ENCODE assay signal across 25 cellular contexts in the genomic region with DNA sequence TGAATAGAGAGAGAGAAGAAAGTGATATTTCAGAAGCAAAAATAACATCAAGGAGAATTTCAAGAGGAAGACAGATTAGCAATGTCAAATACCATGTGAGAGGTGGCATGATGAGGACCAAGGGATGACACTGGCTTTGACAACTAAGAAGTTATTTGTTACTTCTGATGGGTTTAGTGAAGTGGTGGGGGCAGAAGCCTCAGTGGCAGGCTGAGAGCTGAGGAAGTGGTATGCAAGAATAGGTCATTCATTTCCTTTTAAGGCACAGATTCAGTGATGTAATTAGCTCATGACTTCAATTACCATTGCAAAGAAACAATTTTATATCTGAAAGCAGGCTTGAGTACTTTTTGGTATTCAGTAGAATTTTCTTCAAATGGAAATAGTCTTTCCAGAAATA. TPM values are rescaled to one million over a fixed set of nuclear protein-coding genes. Genes with fewer than 3 reads are reported as not detected.
A peak's percentile ranks its signal among the peaks of the same experiment; 100 is the strongest.
DNase-seq lines count a peak whose midpoint lies in the region; ATAC-seq, FAIRE-seq and TF ChIP-seq lines count a peak whose summit lies in the region.
"Had no signal": no experiment of that assay in that cellular context is flagged by ENCODE, and none has a peak within 500 bp of the region (broad histone marks: within the 10 kb centered on the region; RNA-seq: fewer than 3 reads in every experiment).

No MANE protein-coding gene starts in this region.

- no peak for TF ChIP-seq CTCF in esophagus squamous epithelium (IDR thresholded peaks at IDR 0.05)

- no peaks in the 10 kb centered on the region for H3K9me3 ChIP-seq in adipocyte (ENCODE audit: control insufficient read depth, low read length)
- no peaks in the 10 kb centered on the region for H3K9me3 ChIP-seq in naive thymus-derived CD4-positive, alpha-beta T cell (ENCODE audit: control insufficient read depth in 2 of 3, low read length in 3 of 3)
- no peaks in the 10 kb centered on the region for H3K9me3 ChIP-seq in esophagus squamous epithelium
- H3K9me3 ChIP-seq: gastroesophageal sphincter, Peyer's patch, prostate gland, SJSA1 had no signal

- POLR2A ChIA-PET in naive thymus-derived CD4-positive, alpha-beta T cell (lab: Charles Lee): interaction anchor here (0.7 kb wide), 1 partner anchor 67 kb away, joined by 4 read pairs; no protein-coding TSS in a partner anchor

- peaks cover 0 to 20% (median 10%) of the 10 kb centered on the region in 5 donors for H3K36me3 Mint-ChIP-seq in naive thymus-derived CD4-positive, alpha-beta T cell

- no peak overlapping the region for H3K27ac ChIP-seq in naive thymus-derived CD4-positive, alpha-beta T cell (ENCODE audit: low read depth, low read length)
- no peak overlapping the region for H3K27ac ChIP-seq in esophagus squamous epithelium
- H3K27ac ChIP-seq: 22Rv1, gastroesophageal sphincter, Peyer's patch, prostate gland, SJSA1, VCaP had no signal

- peaks cover 0 to 3% (median 0%) of the 10 kb centered on the region in 7 donors for H3K4me1 Mint-ChIP-seq in naive thymus-derived CD4-positive, alpha-beta T cell
- H3K4me1 Mint-ChIP-seq: mesothelial cell of epicardium had no signal

- peak; percentile 2 for DNase-seq in NK-92 treated with Interleukin-12 subunit alpha and Interleukin-12 subunit beta, amount 100 ng/mL, for 24 hours (lab: John Stamatoyannopoulos, UW)
- DNase-seq in NK-92 (lab: John Stamatoyannopoulos, UW; ENCODE audit: unreplicated experiment): no peak
- DNase-seq in GM12891 (ENCODE audit: insufficient read length, low spot score): no peak
- DNase-seq in adipocyte (ENCODE audit: low read depth): peak; percentile 4
- no peak for DNase-seq in naive thymus-derived CD4-positive, alpha-beta T cell
- DNase-seq in esophagus squamous epithelium (lab: John Stamatoyannopoulos, UW): no peak
- DNase-seq: erythroblast; Karpas-422; left colon; NCI-H1048; NCI-H2029; NCI-H226; Peyer's patch; stimulated activated CD4-positive, alpha-beta T cell treated with anti-CD3 and anti-CD28 coated beads, Interleukin-2, amount 100 ng/mL, for 24 hours had no signal

- H3K4me3 Mint-ChIP-seq in naive thymus-derived CD4-positive, alpha-beta T cell: no peak overlapping the region
- H3K4me3 Mint-ChIP-seq: mesothelial cell of epicardium; T-helper 1 cell treated with Interleukin-12 subunit alpha and Interleukin-12 subunit beta and Interleukin-4 antibody, amounts not matched to agents 30 μg/mL and 1 μg/mL, for 36 hours had no signal

- peaks cover 32% of the 10 kb centered on the region for H3K36me3 ChIP-seq in adipocyte (ENCODE audit: control insufficient read depth, insufficient read depth, low read length, severe bottlenecking)
- H3K36me3 ChIP-seq in naive thymus-derived CD4-positive, alpha-beta T cell (ENCODE audit: control insufficient read depth in 2 of 3, insufficient read depth in 3 of 3, low read length in 3 of 3): peaks cover 0 to 30% (median 0%) of the 10 kb centered on the region in 3 experiments
- H3K36me3 ChIP-seq in esophagus squamous epithelium: peaks cover 0 to 63% (median 3%) of the 10 kb centered on the region in 3 donors
- H3K36me3 ChIP-seq: prostate gland had no signal

- H3K9ac ChIP-seq in adipocyte (ENCODE audit: low read length): no peak overlapping the region

- peak; percentile 35 for FAIRE-seq in GM12891 (lab: Jason Lieb, UNC)
- FAIRE-seq: HTR-8/SVneo had no signal

- TF ChIP-seq POLR2A in GM12891 (IDR thresholded peaks at IDR 0.05; ENCODE audit: low read depth, low read length): no peak
- no peak for TF ChIP-seq POLR2A in esophagus squamous epithelium (IDR thresholded peaks at IDR 0.05)

- no peaks in the 10 kb centered on the region for H3K27me3 Mint-ChIP-seq in naive thymus-derived CD4-positive, alpha-beta T cell

- peak overlapping the region in 1 of 9 donors; percentile 21 for H3K27ac Mint-ChIP-seq in naive thymus-derived CD4-positive, alpha-beta T cell
- H3K27ac Mint-ChIP-seq: activated T-helper 2 cell treated with anti-CD3 and anti-CD28 coated beads, Interferon-gamma antibody, Interleukin-2, Interleukin-4, amounts not matched to agents 10 μg/mL and 5 μg/mL and 100 μg/mL, durations not matched to agents 14 hours and 24 hours and 36 hours; mesothelial cell of epicardium; T-helper 1 cell treated with Interleukin-12 subunit alpha and Interleukin-12 subunit beta and Interleukin-4 antibody, amounts not matched to agents 30 μg/mL and 1 μg/mL, for 36 hours had no signal

- H3K9me3 Mint-ChIP-seq in naive thymus-derived CD4-positive, alpha-beta T cell: no peaks in the 10 kb centered on the region
- H3K9me3 Mint-ChIP-seq: activated T-helper 2 cell treated with anti-CD3 and anti-CD28 coated beads, Interferon-gamma antibody, Interleukin-2, Interleukin-4, amounts not matched to agents 10 μg/mL and 5 μg/mL and 100 μg/mL, durations not matched to agents 14 hours and 24 hours and 36 hours; mesothelial cell of epicardium; T-helper 1 cell treated with Interleukin-12 subunit alpha and Interleukin-12 subunit beta and Interleukin-4 antibody, amounts not matched to agents 30 μg/mL and 1 μg/mL, for 36 hours had no signal

- no peaks in the 10 kb centered on the region for H3K4me1 ChIP-seq in adipocyte (ENCODE audit: control insufficient read depth, insufficient read depth, low read length)
- no peaks in the 10 kb centered on the region for H3K4me1 ChIP-seq in naive thymus-derived CD4-positive, alpha-beta T cell (ENCODE audit: control insufficient read depth in 2 of 2, insufficient read depth in 2 of 2, low read length in 2 of 2)
- no peaks in the 10 kb centered on the region for H3K4me1 ChIP-seq in esophagus squamous epithelium
- H3K4me1 ChIP-seq: gastroesophageal sphincter, Peyer's patch, prostate gland, SJSA1 had no signal

- H3K27me3 ChIP-seq in adipocyte (replicated peaks; ENCODE audit: control insufficient read depth, insufficient read depth, low read length) (no peaks in the 10 kb centered on the region), esophagus squamous epithelium (no peaks in the 10 kb centered on the region)
- H3K27me3 ChIP-seq in naive thymus-derived CD4-positive, alpha-beta T cell (ENCODE audit: control insufficient read depth in 2 of 2, insufficient read depth in 2 of 2, low read length in 2 of 2): no peaks in the 10 kb centered on the region
- H3K27me3 ChIP-seq: gastroesophageal sphincter, Peyer's patch, SJSA1 had no signal

- CTCF ChIA-PET in naive thymus-derived CD4-positive, alpha-beta T cell (lab: Charles Lee): interaction anchor here (1.5 kb wide), 1 partner anchor 22 kb away, joined by 3 read pairs; no protein-coding TSS in a partner anchor

- ATAC-seq in naive thymus-derived CD4-positive, alpha-beta T cell: peak; percentile 52
- ATAC-seq in HG03378 (IDR thresholded peaks at IDR 0.05; ENCODE audit: unreplicated experiment): no peak
- ATAC-seq in HG03432 (IDR thresholded peaks at IDR 0.05; ENCODE audit: unreplicated experiment): no peak
- ATAC-seq: gastroesophageal sphincter, left colon had no signal

- H3K4me3 ChIP-seq in adipocyte (ENCODE audit: low read length) (no peak overlapping the region), esophagus squamous epithelium (no peak overlapping the region)
- H3K4me3 ChIP-seq in naive thymus-derived CD4-positive, alpha-beta T cell (ENCODE audit: low read length): no peak overlapping the region
- H3K4me3 ChIP-seq: gastroesophageal sphincter, Peyer's patch, prostate gland, SJSA1 had no signal

- intact Hi-C loops in naive thymus-derived CD4-positive, alpha-beta T cell (cut with micrococcal nuclease): no loop called here
- intact Hi-C loops in esophagus squamous epithelium (cut with DNase I): no loop called here

TF ChIP-seq in GM12891, 5 proteins besides CTCF, POLR2A, EP300 and RAD21:
- TF ChIP-seq POU2F2 (IDR thresholded peaks at IDR 0.05; ENCODE audit: low read depth, low read length) (no peak), SPI1 (IDR thresholded peaks at IDR 0.05; ENCODE audit: low read depth, low read length) (peak; percentile 67), PAX5 (IDR thresholded peaks at IDR 0.05; ENCODE audit: insufficient read depth, low read length, severe bottlenecking) (no peak), TAF1 (IDR thresholded peaks at IDR 0.05; ENCODE audit: low read depth, low read length) (no peak), POLR2AphosphoS5 (IDR thresholded peaks at IDR 0.05; ENCODE audit: low read depth, low read length) (no peak)
TF ChIP-seq in GM12891: peak in this region for 1.

RNA-seq across cellular contexts. Expression of a gene that starts 28.0 kb away (rescaled TPM):
- polyA plus RNA-seq in GM12891 (2012; ENCODE audit: low read depth, missing spikeins): 13.5 TPM
- total RNA-seq in naive thymus-derived CD4-positive, alpha-beta T cell: 10 to 100 TPM in 3 of 5 experiments, 1 to 10 TPM in 2; 4.0 to 16.6 (median 13.7) TPM
- polyA plus RNA-seq in naive thymus-derived CD4-positive, alpha-beta T cell: 10 to 100 TPM; 11.2 to 11.4 TPM
- total RNA-seq in esophagus squamous epithelium: 1 to 10 TPM; 3.7 to 7.2 (median 4.9) TPM

RNA-seq across cellular contexts. Expression of a gene that starts 54.8 kb away (rescaled TPM):
- polyA plus RNA-seq in GM12891 (2012; ENCODE audit: low read depth, missing spikeins): 278 TPM
- 100 to 1,000 TPM; 259 to 503 (median 310) TPM for total RNA-seq in naive thymus-derived CD4-positive, alpha-beta T cell
- 100 to 1,000 TPM; 197 to 224 TPM for polyA plus RNA-seq in naive thymus-derived CD4-positive, alpha-beta T cell
- total RNA-seq in esophagus squamous epithelium: 100 to 1,000 TPM in 2 of 4 donors, 10 to 100 TPM in 2; 57.0 to 127 (median 103) TPM

Comparison
In these comparisons a context has a peak if more than half of its experiments do, and no peak if none do; other contexts are left out.
1. DNase-seq: peak in NK-92 treated with Interleukin-12 subunit alpha and Interleukin-12 subunit beta, amount 100 ng/mL, for 24 hours (single experiment) and adipocyte (single experiment); none in NK-92 (single experiment), GM12891 (single experiment), naive thymus-derived CD4-positive, alpha-beta T cell (0 of 9) and esophagus squamous epithelium (single experiment).